In genomic region chr4:28229092-28229491, GRCh38 we compare ENCODE assay signal across 15 cellular contexts.
DNase-seq lines count a peak whose midpoint lies in the region; ATAC-seq and TF ChIP-seq lines count a peak whose summit lies in the region.
"Had no signal": no experiment of that assay in that cellular context is flagged by ENCODE, and none has a peak within 500 bp of the region (broad histone marks: within the 10 kb centered on the region; RNA-seq: fewer than 3 reads in every experiment).

No MANE protein-coding gene starts in this region.

- no peak overlapping the region for H3K4me3 ChIP-seq in epithelial cell of esophagus (ENCODE audit: low read length)
- no peak overlapping the region for H3K4me3 ChIP-seq in tibial artery
- H3K4me3 ChIP-seq in stomach = no peak overlapping the region
- H3K4me3 ChIP-seq: suprapubic skin had no signal

- no peak overlapping the region for H3K4me3 Mint-ChIP-seq in nephron
- H3K4me3 Mint-ChIP-seq in activated naive CD8-positive, alpha-beta T cell treated with anti-CD3 and anti-CD28 coated beads, Interleukin-2, amount 50 U/mL, for 24 hours = no peak overlapping the region
- H3K4me3 Mint-ChIP-seq: activated naive CD8-positive, alpha-beta T cell treated with anti-CD3 and anti-CD28 coated beads, Interleukin-2, amount 10 ng/mL, durations not matched to agents 7 days and 5 days; B cell; memory B cell had no signal

- H3K27ac Mint-ChIP-seq in nephron = peak overlapping the region in 2 of 3 experiments; percentile 18 to 23
- no peak overlapping the region for H3K27ac Mint-ChIP-seq in activated naive CD8-positive, alpha-beta T cell treated with anti-CD3 and anti-CD28 coated beads, Interleukin-2, amount 50 U/mL, for 24 hours
- H3K27ac Mint-ChIP-seq: activated naive CD8-positive, alpha-beta T cell treated with anti-CD3 and anti-CD28 coated beads, Interleukin-2, amount 10 ng/mL, durations not matched to agents 7 days and 5 days; B cell; memory B cell had no signal

- H3K36me3 ChIP-seq in tibial artery (no peaks in the 10 kb centered on the region), stomach (no peaks in the 10 kb centered on the region)
- H3K36me3 ChIP-seq: suprapubic skin had no signal

- DNase-seq in AG20443 (ENCODE audit: low spot score) = peak; percentile 9
- DNase-seq in OCI-M1 (lab: John Stamatoyannopoulos, UW) = peak; percentile 27
- peak; percentile 84 for DNase-seq in epithelial cell of esophagus (ENCODE audit: low read depth)
- DNase-seq in sciatic nerve (ENCODE audit: low spot score) = no peak
- DNase-seq in tibial artery = no peak
- DNase-seq in stomach = no peak
- DNase-seq in activated naive CD8-positive, alpha-beta T cell treated with anti-CD3 and anti-CD28 coated beads, Interleukin-2, amount 50 U/mL, for 24 hours = no peak
- DNase-seq: activated naive CD8-positive, alpha-beta T cell treated with anti-CD3 and anti-CD28 coated beads, Interleukin-2, amount 10 ng/mL, durations not matched to agents 7 days and 5 days; dermis blood vessel endothelial cell; NCI-H446 treated with DMSO at 0.1 percent for 48 hours; T-helper 1 cell had no signal

- ATAC-seq in sciatic nerve = no peak
- no peak for ATAC-seq in activated naive CD8-positive, alpha-beta T cell treated with anti-CD3 and anti-CD28 coated beads, Interleukin-2, amount 50 U/mL, for 24 hours

- TF ChIP-seq CTCF in epithelial cell of esophagus (IDR thresholded peaks at IDR 0.05; ENCODE audit: insufficient read depth, low read depth, low read length, missing control alignments) = no peak
- no peak for TF ChIP-seq CTCF in nephron (IDR thresholded peaks at IDR 0.05; ENCODE audit: unreplicated experiment in 3 of 3)
- no peak for TF ChIP-seq CTCF in tibial artery (IDR thresholded peaks at IDR 0.05)
- TF ChIP-seq CTCF in stomach (IDR thresholded peaks at IDR 0.05) = no peak

- peaks cover 9% of the 10 kb centered on the region for H3K4me1 Mint-ChIP-seq in nephron
- H3K4me1 Mint-ChIP-seq in activated naive CD8-positive, alpha-beta T cell treated with anti-CD3 and anti-CD28 coated beads, Interleukin-2, amount 50 U/mL, for 24 hours = no peaks in the 10 kb centered on the region
- H3K4me1 Mint-ChIP-seq: activated naive CD8-positive, alpha-beta T cell treated with anti-CD3 and anti-CD28 coated beads, Interleukin-2, amount 10 ng/mL, durations not matched to agents 7 days and 5 days; B cell; memory B cell had no signal

- H3K4me1 ChIP-seq in tibial artery = no peaks in the 10 kb centered on the region
- H3K4me1 ChIP-seq in stomach = no peaks in the 10 kb centered on the region
- H3K4me1 ChIP-seq: suprapubic skin had no signal

- TF ChIP-seq EP300 in stomach (IDR thresholded peaks at IDR 0.05) = no peak

- H3K27me3 ChIP-seq in tibial artery = no peaks in the 10 kb centered on the region
- no peaks in the 10 kb centered on the region for H3K27me3 ChIP-seq in stomach
- H3K27me3 ChIP-seq: suprapubic skin had no signal

- TF ChIP-seq POLR2A in stomach (IDR thresholded peaks at IDR 0.05) = no peak

- intact Hi-C loops in sciatic nerve (cut with DNase I) (no loop called here), tibial artery (cut with DNase I; ENCODE audit: low total_unique reads) (no loop called here), stomach (cut with DNase I; ENCODE audit: low total_unique reads) (no loop called here)

- H3K27ac ChIP-seq in tibial artery = no peak overlapping the region
- no peak overlapping the region for H3K27ac ChIP-seq in stomach
- H3K27ac ChIP-seq: suprapubic skin had no signal

- 59 to 71% (median 68%) methylated on average over 1 of the region's 1 CpG for WGBS in stomach, 5 donors

- no peaks in the 10 kb centered on the region for H3K36me3 Mint-ChIP-seq in nephron (ENCODE audit: low read depth)
- no peaks in the 10 kb centered on the region for H3K36me3 Mint-ChIP-seq in activated naive CD8-positive, alpha-beta T cell treated with anti-CD3 and anti-CD28 coated beads, Interleukin-2, amount 50 U/mL, for 24 hours (ENCODE audit: low read depth)
- H3K36me3 Mint-ChIP-seq: activated naive CD8-positive, alpha-beta T cell treated with anti-CD3 and anti-CD28 coated beads, Interleukin-2, amount 10 ng/mL, durations not matched to agents 7 days and 5 days; memory B cell had no signal

- H3K9me3 ChIP-seq in tibial artery (no peaks in the 10 kb centered on the region), stomach (no peaks in the 10 kb centered on the region)
- H3K9me3 ChIP-seq: suprapubic skin had no signal

- no peaks in the 10 kb centered on the region for H3K27me3 Mint-ChIP-seq in nephron (ENCODE audit: low read depth)
- no peaks in the 10 kb centered on the region for H3K27me3 Mint-ChIP-seq in activated naive CD8-positive, alpha-beta T cell treated with anti-CD3 and anti-CD28 coated beads, Interleukin-2, amount 50 U/mL, for 24 hours
- H3K27me3 Mint-ChIP-seq: activated naive CD8-positive, alpha-beta T cell treated with anti-CD3 and anti-CD28 coated beads, Interleukin-2, amount 10 ng/mL, durations not matched to agents 7 days and 5 days; B cell; memory B cell had no signal

- no peaks in the 10 kb centered on the region for H3K9me3 Mint-ChIP-seq in nephron
- H3K9me3 Mint-ChIP-seq in activated naive CD8-positive, alpha-beta T cell treated with anti-CD3 and anti-CD28 coated beads, Interleukin-2, amount 50 U/mL, for 24 hours = peaks cover 7% of the 10 kb centered on the region
- H3K9me3 Mint-ChIP-seq: activated naive CD8-positive, alpha-beta T cell treated with anti-CD3 and anti-CD28 coated beads, Interleukin-2, amount 10 ng/mL, durations not matched to agents 7 days and 5 days; memory B cell had no signal

Comparison
In these comparisons a context has a peak if more than half of its experiments do, and no peak if none do; other contexts are left out.
1. DNase-seq: peak in AG20443 (single experiment), OCI-M1 (single experiment) and epithelial cell of esophagus (single experiment); none in sciatic nerve (single experiment), tibial artery (0 of 2), stomach (single experiment) and activated naive CD8-positive, alpha-beta T cell treated with anti-CD3 and anti-CD28 coated beads, Interleukin-2, amount 50 U/mL, for 24 hours (single experiment).